8 cellular contexts compared by ENCODE assay signal in genomic region chr1:204493882-204494280, GRCh38. TPM values are rescaled to one million over a fixed set of nuclear protein-coding genes. Genes with fewer than 3 reads are reported as not detected.
DNase-seq lines count a peak whose midpoint lies in the region; ATAC-seq and TF ChIP-seq lines count a peak whose summit lies in the region.

No MANE protein-coding gene starts in this region.

- peak overlapping the region; percentile 93 for H3K9ac ChIP-seq in BLaER1

- H3K9me3 Mint-ChIP-seq in activated T-cell treated with anti-CD3 and anti-CD28 coated beads, Interleukin-2, amount 50 U/mL, for 72 hours = no peaks in the 10 kb centered on the region
- no peaks in the 10 kb centered on the region for H3K9me3 Mint-ChIP-seq in naive thymus-derived CD8-positive, alpha-beta T cell

- no peaks in the 10 kb centered on the region for H3K27me3 ChIP-seq in BLaER1

- POLR2A ChIA-PET in naive thymus-derived CD8-positive, alpha-beta T cell (lab: Charles Lee) = interaction anchor here (0.6 to 5.9 kb wide), 23 partner anchors 9 to 669 kb away, joined by 3 to 85 read pairs (median 7); partner anchors contain the start of gene MDM4

- peak; percentile 71 for DNase-seq in NCI-H82 (lab: John Stamatoyannopoulos, UW)
- DNase-seq in activated T-cell treated with anti-CD3 and anti-CD28 coated beads, Interleukin-2, amount 50 U/mL, for 72 hours = peak; percentile 57 to 58
- peak; percentile 11 for DNase-seq in fibroblast of mammary gland (ENCODE audit: low read depth)
- peak in 6 of 10 donors; percentile 28 to 68 (median 51) for DNase-seq in naive thymus-derived CD8-positive, alpha-beta T cell
- peak; percentile 92 for DNase-seq in ureter (ENCODE audit: low spot score)

- H3K4me3 Mint-ChIP-seq in activated T-cell treated with anti-CD3 and anti-CD28 coated beads, Interleukin-2, amount 50 U/mL, for 72 hours = peak overlapping the region; percentile 90 to 91
- peak overlapping the region; percentile 91 to 97 (median 94) for H3K4me3 Mint-ChIP-seq in naive thymus-derived CD8-positive, alpha-beta T cell

- H4K20me1 ChIP-seq in BLaER1 = peaks cover 39% of the 10 kb centered on the region

- H3K4me2 ChIP-seq in BLaER1 = peak overlapping the region; percentile 100

- no peaks in the 10 kb centered on the region for H3K27me3 Mint-ChIP-seq in activated T-cell treated with anti-CD3 and anti-CD28 coated beads, Interleukin-2, amount 50 U/mL, for 72 hours (ENCODE audit: low read depth)
- no peaks in the 10 kb centered on the region for H3K27me3 Mint-ChIP-seq in naive thymus-derived CD8-positive, alpha-beta T cell

- peak overlapping the region; percentile 71 for H3K27ac Mint-ChIP-seq in activated T-cell treated with anti-CD3 and anti-CD28 coated beads, Interleukin-2, amount 50 U/mL, for 72 hours
- H3K27ac Mint-ChIP-seq in naive thymus-derived CD8-positive, alpha-beta T cell = peak overlapping the region; percentile 92 to 98 (median 95)

- peak overlapping the region; percentile 97 for H3K27ac ChIP-seq in BLaER1

- ATAC-seq in GM19023 (IDR thresholded peaks at IDR 0.05; ENCODE audit: unreplicated experiment) (peak; percentile 39), HG03196 (IDR thresholded peaks at IDR 0.05; ENCODE audit: unreplicated experiment) (peak; percentile 37)
- ATAC-seq in activated T-cell treated with anti-CD3 and anti-CD28 coated beads, Interleukin-2, amount 50 U/mL, for 72 hours (replicated peaks in 1 of 2) = peak; percentile 44 to 48
- peak; percentile 51 to 56 for ATAC-seq in naive thymus-derived CD8-positive, alpha-beta T cell

- H3K9me3 ChIP-seq in BLaER1 = no peaks in the 10 kb centered on the region

- H3K36me3 ChIP-seq in BLaER1 = peaks cover 16% of the 10 kb centered on the region

- peaks cover 83% of the 10 kb centered on the region for H3K4me1 ChIP-seq in BLaER1

- H3K4me3 ChIP-seq in BLaER1 = peak overlapping the region; percentile 88
- H3K4me3 ChIP-seq in fibroblast of mammary gland (ENCODE audit: control insufficient read depth, low read depth, low read length) = peak overlapping the region; percentile 58

- TF ChIP-seq CTCF in fibroblast of mammary gland (conservative IDR thresholded peaks at IDR 0.05; ENCODE audit: control insufficient read depth, insufficient read depth, low read depth, low read length) = no peak

- H3K36me3 Mint-ChIP-seq in activated T-cell treated with anti-CD3 and anti-CD28 coated beads, Interleukin-2, amount 50 U/mL, for 72 hours (ENCODE audit: insufficient read depth in 2 of 2) = peaks cover 0 to 2% of the 10 kb centered on the region in 2 donors
- H3K36me3 Mint-ChIP-seq in naive thymus-derived CD8-positive, alpha-beta T cell = peaks cover 0 to 13% (median 0%) of the 10 kb centered on the region in 3 donors

- peaks cover 57% of the 10 kb centered on the region for H3K4me1 Mint-ChIP-seq in activated T-cell treated with anti-CD3 and anti-CD28 coated beads, Interleukin-2, amount 50 U/mL, for 72 hours (ENCODE audit: low read depth)
- peaks cover 35 to 72% (median 65%) of the 10 kb centered on the region in 4 donors for H3K4me1 Mint-ChIP-seq in naive thymus-derived CD8-positive, alpha-beta T cell

RNA-seq across cellular contexts. Expression of gene PIK3C2B, which starts 0.7 kb away (rescaled TPM):
- 10 to 100 TPM; 43.1 to 54.5 TPM for total RNA-seq in activated T-cell treated with anti-CD3 and anti-CD28 coated beads, Interleukin-2, amount 50 U/mL, for 72 hours
- 10 to 100 TPM; 39.5 to 40.1 TPM for total RNA-seq in naive thymus-derived CD8-positive, alpha-beta T cell
- polyA plus RNA-seq in naive thymus-derived CD8-positive, alpha-beta T cell = 1 to 10 TPM; 1.3 to 2.6 (median 1.8) TPM
- total RNA-seq in ureter = 146 TPM

RNA-seq across cellular contexts. Expression of gene MDM4, which starts 22.3 kb away (rescaled TPM):
- 100 to 1,000 TPM; 147 to 153 TPM for total RNA-seq in activated T-cell treated with anti-CD3 and anti-CD28 coated beads, Interleukin-2, amount 50 U/mL, for 72 hours
- total RNA-seq in naive thymus-derived CD8-positive, alpha-beta T cell = 100 to 1,000 TPM; 243 to 272 TPM
- polyA plus RNA-seq in naive thymus-derived CD8-positive, alpha-beta T cell = 10 to 100 TPM; 10.0 to 23.1 (median 10.7) TPM
- 145 TPM for total RNA-seq in ureter

Comparison
In these comparisons a context has a peak if more than half of its experiments do, and no peak if none do; other contexts are left out.
1. Peak in every context shown above with its lines: DNase-seq, ATAC-seq, H3K4me3 ChIP-seq and H3K27ac ChIP-seq.
2. DNase-seq: peak in every context shown above with its lines; median percentile 92 in ureter; 71 in NCI-H82; 58 in activated T-cell treated with anti-CD3 and anti-CD28 coated beads, Interleukin-2, amount 50 U/mL, for 72 hours; 51 in naive thymus-derived CD8-positive, alpha-beta T cell; 11 in fibroblast of mammary gland.